Comparison of ENCODE assay signal across 16 cellular contexts in genomic region chr2:169301596-169302330, GRCh38.
A peak's percentile ranks its signal among the peaks of the same experiment; 100 is the strongest.
DNase-seq lines count a peak whose midpoint lies in the region; ATAC-seq and TF ChIP-seq lines count a peak whose summit lies in the region.
"Had no signal": no experiment of that assay in that cellular context is flagged by ENCODE, and none has a peak within 500 bp of the region (broad histone marks: within the 10 kb centered on the region; RNA-seq: fewer than 3 reads in every experiment).

No MANE protein-coding gene starts in this region.

- no peaks in the 10 kb centered on the region for H3K79me1 ChIP-seq in neuronal stem cell (ENCODE audit: low read depth, low read length)

- H3K27me3 ChIP-seq in neuronal stem cell (ENCODE audit: control insufficient read depth in 3 of 3, insufficient read depth in 3 of 3, low read depth in 1 of 3, low read length in 3 of 3) (no peaks in the 10 kb centered on the region), thyroid gland (no peaks in the 10 kb centered on the region), gastroesophageal sphincter (no peaks in the 10 kb centered on the region)

- H3K4me2 ChIP-seq in neuronal stem cell (ENCODE audit: insufficient read depth, low read length, poor library complexity, severe bottlenecking) = no peak overlapping the region

- in situ Hi-C loops in SK-MEL-5 (cut with HindIII; ENCODE audit: low pct_unique_long_range_greater_than_20kb, low sequenced_read_pairs) = no loop called here

- DNase-seq in SK-MEL-5 (ENCODE audit: low read depth, low spot score) (peak; percentile 31), islet precursor cell (peak; percentile 64), neuronal stem cell (ENCODE audit: low spot score) (peak; percentile 72), thyroid gland (no peak)
- DNase-seq in activated naive CD4-positive, alpha-beta T cell treated with anti-CD3 and anti-CD28 coated beads, Interleukin-2, amount 50 U/mL, for 16 hours = no peak
- DNase-seq: ACHN, DMS79 treated with DMSO at 0.1 percent for 48 hours, NCI-H2081, NCI-H2171 treated with DMSO at 0.1 percent for 48 hours, NCI-H446 treated with DMSO at 0.1 percent for 48 hours, OCI-M1, Right ventricle myocardium superior had no signal

- no peak overlapping the region for H3K4ac ChIP-seq in neuronal stem cell (ENCODE audit: low read length)

- no peak overlapping the region for H2AK5ac ChIP-seq in neuronal stem cell (ENCODE audit: low read depth, low read length)

- TF ChIP-seq CTCF in thyroid gland (IDR thresholded peaks at IDR 0.05) (no peak), gastroesophageal sphincter (IDR thresholded peaks at IDR 0.05) (no peak)

- H3K4me3 ChIP-seq in neuronal stem cell (ENCODE audit: low read length in 2 of 2) (no peak overlapping the region), thyroid gland (replicated peaks in 1 of 3) (no peak overlapping the region), gastroesophageal sphincter (no peak overlapping the region)
- H3K4me3 ChIP-seq: K562, SK-N-MC had no signal

- no peak for ATAC-seq in GM18870 (IDR thresholded peaks at IDR 0.05; ENCODE audit: unreplicated experiment)
- no peak for ATAC-seq in gastroesophageal sphincter
- ATAC-seq: K562 had no signal

- H3K9me3 ChIP-seq in neuronal stem cell (replicated peaks in 1 of 2; ENCODE audit: control insufficient read depth in 2 of 2, insufficient read depth in 1 of 2, low read depth in 1 of 2, low read length in 2 of 2) (peaks cover 5 to 12% of the 10 kb centered on the region in 2 donors), thyroid gland (no peaks in the 10 kb centered on the region), gastroesophageal sphincter (no peaks in the 10 kb centered on the region)

- H3K18ac ChIP-seq in neuronal stem cell (ENCODE audit: low read length) = no peak overlapping the region

- H2BK12ac ChIP-seq in neuronal stem cell (ENCODE audit: low read length) = no peak overlapping the region

- H2BK5ac ChIP-seq in neuronal stem cell (ENCODE audit: low read length) = no peak overlapping the region

- TF ChIP-seq EP300 in gastroesophageal sphincter (IDR thresholded peaks at IDR 0.05) = no peak

- no peak overlapping the region for H3K14ac ChIP-seq in neuronal stem cell (ENCODE audit: low read length)

- no peak for TF ChIP-seq POLR2A in thyroid gland (IDR thresholded peaks at IDR 0.05)
- TF ChIP-seq POLR2A in gastroesophageal sphincter (IDR thresholded peaks at IDR 0.05) = no peak

- peaks cover 15 to 18% of the 10 kb centered on the region in 2 donors for H3K4me1 ChIP-seq in neuronal stem cell (ENCODE audit: control insufficient read depth in 2 of 2, insufficient read depth in 1 of 2, low read depth in 1 of 2, low read length in 2 of 2)
- H3K4me1 ChIP-seq in thyroid gland = peaks cover 9 to 13% of the 10 kb centered on the region in 2 donors
- H3K4me1 ChIP-seq in gastroesophageal sphincter = no peaks in the 10 kb centered on the region

- H3K27ac ChIP-seq in neuronal stem cell (replicated peaks; ENCODE audit: low read length) (peak overlapping the region; percentile 94), thyroid gland (peak overlapping the region in 2 of 3 donors; percentile 11 to 24), gastroesophageal sphincter (no peak overlapping the region)
- H3K27ac ChIP-seq: SK-N-MC had no signal

- 100% methylated on average over 1 of the region's 4 CpGs; no CpG with 5 or more reads in 1 of the 2 donors for WGBS in neuronal stem cell (ENCODE audit: extremely low coverage in 2 of 2, insufficient read length in 2 of 2, insufficient replicate concordance in 1 of 2), 2 donors
- 51 to 59% methylated on average over 4 of the region's 4 CpGs for WGBS in thyroid gland, 2 donors
- WGBS in gastroesophageal sphincter (ENCODE audit: low coverage in 1 of 2), 2 donors = 41 to 54% methylated on average over 4 of the region's 4 CpGs

- peaks cover 7 to 30% of the 10 kb centered on the region in 2 donors for H3K36me3 ChIP-seq in neuronal stem cell (replicated peaks in 1 of 2; ENCODE audit: control insufficient read depth in 2 of 2, insufficient read depth in 2 of 2, low read length in 2 of 2)
- no peaks in the 10 kb centered on the region for H3K36me3 ChIP-seq in thyroid gland
- H3K36me3 ChIP-seq in gastroesophageal sphincter = no peaks in the 10 kb centered on the region

- H3K9ac ChIP-seq in neuronal stem cell (ENCODE audit: low read depth, low read length, poor library complexity) = no peak overlapping the region

- no peak overlapping the region for H2BK15ac ChIP-seq in neuronal stem cell (ENCODE audit: low read length)

- H2BK120ac ChIP-seq in neuronal stem cell (ENCODE audit: low read depth, low read length) = no peak overlapping the region

- H4K8ac ChIP-seq in neuronal stem cell (ENCODE audit: low read depth, low read length) = no peak overlapping the region

- no peak overlapping the region for H3K23ac ChIP-seq in neuronal stem cell (ENCODE audit: low read depth, low read length, poor library complexity)

- H2AFZ ChIP-seq in neuronal stem cell (ENCODE audit: low read length) = no peak overlapping the region

- intact Hi-C loops in thyroid gland (cut with DNase I) = no loop called here

- no peak overlapping the region for H4K91ac ChIP-seq in neuronal stem cell (ENCODE audit: low read depth, low read length, poor library complexity)

Comparison
In these comparisons a context has a peak if more than half of its experiments do, and no peak if none do; other contexts are left out.
1. DNase-seq: peak in SK-MEL-5 (single experiment), islet precursor cell (single experiment) and neuronal stem cell (single experiment); none in thyroid gland (0 of 2) and activated naive CD4-positive, alpha-beta T cell treated with anti-CD3 and anti-CD28 coated beads, Interleukin-2, amount 50 U/mL, for 16 hours (single experiment).
2. H3K27ac ChIP-seq: peak in neuronal stem cell (single experiment) and thyroid gland (2 of 3); none in gastroesophageal sphincter (0 of 4).